In the genomic region with DNA sequence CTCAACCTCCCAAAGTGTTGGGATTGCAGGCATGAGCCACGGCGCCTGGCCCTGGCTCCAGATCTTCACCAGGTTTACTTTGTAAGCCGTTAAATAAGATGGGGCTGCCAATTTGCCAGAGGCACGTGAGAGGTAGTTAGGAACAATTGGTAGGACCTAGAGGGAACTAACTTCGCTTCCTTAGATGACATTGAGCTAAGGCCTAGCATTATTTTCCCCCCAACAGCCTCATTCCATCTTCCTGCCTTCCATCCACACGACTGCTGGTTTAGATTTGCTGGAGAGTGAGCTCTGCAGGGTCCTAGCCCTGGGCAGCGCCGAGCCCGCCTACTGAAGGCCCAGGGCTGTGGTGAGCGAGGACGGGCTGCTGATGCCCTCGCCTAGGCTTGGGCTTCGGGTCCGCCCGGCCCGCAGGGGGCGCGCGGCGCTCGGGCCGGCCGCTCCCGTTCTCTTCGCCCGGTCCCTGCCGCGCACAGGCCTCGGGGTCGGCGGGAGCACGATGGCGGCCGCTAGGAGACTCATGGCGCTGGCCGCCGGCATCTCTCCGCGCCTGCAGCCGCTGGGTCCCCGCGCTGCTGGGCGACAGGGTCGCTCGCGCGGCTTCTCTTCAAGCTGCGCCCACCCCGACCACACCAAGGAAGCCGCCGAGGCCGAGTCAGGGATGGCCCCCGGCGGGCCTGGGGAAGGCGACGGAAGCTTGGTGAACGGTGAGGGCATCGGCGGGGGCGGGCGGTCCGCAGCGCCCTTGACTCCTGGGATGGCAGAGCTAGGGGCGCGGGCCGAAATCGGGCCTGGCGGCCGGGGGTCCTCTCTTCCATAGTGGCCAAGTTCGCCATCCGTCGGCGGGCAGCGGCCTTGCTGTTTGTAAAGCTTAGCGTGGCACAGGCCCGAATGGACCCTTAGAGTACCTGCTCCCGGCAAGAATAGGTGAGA, we compare ENCODE assay signal across 8 cellular contexts. TPM values are rescaled to one million over a fixed set of nuclear protein-coding genes. Genes with fewer than 3 reads are reported as not detected.
DNase-seq lines count a peak whose midpoint lies in the region; ATAC-seq, FAIRE-seq and TF ChIP-seq lines count a peak whose summit lies in the region.

No MANE protein-coding gene starts in this region.

- no peaks in the 10 kb centered on the region for H3K9me3 Mint-ChIP-seq in T-helper 1 cell treated with Interleukin-12 subunit alpha and Interleukin-12 subunit beta and Interleukin-4 antibody, amounts not matched to agents 30 μg/mL and 1 μg/mL, for 36 hours

- peak; percentile 94 for ATAC-seq in HG02610 (IDR thresholded peaks at IDR 0.05; ENCODE audit: unreplicated experiment)

- H3K27me3 Mint-ChIP-seq in T-helper 1 cell treated with Interleukin-12 subunit alpha and Interleukin-12 subunit beta and Interleukin-4 antibody, amounts not matched to agents 30 μg/mL and 1 μg/mL, for 36 hours (ENCODE audit: low read depth) = no peaks in the 10 kb centered on the region

- peak; percentile 82 for TF ChIP-seq POLR2A in GM12891 (IDR thresholded peaks at IDR 0.05; ENCODE audit: low read depth, low read length)

- H3K4me1 Mint-ChIP-seq in T-helper 1 cell treated with Interleukin-12 subunit alpha and Interleukin-12 subunit beta and Interleukin-4 antibody, amounts not matched to agents 30 μg/mL and 1 μg/mL, for 36 hours (ENCODE audit: low read depth) = peaks cover 32% of the 10 kb centered on the region

- DNase-seq in GM12891 (ENCODE audit: insufficient read length, low spot score) (peak; percentile 96), NCI-H1092 (lab: John Stamatoyannopoulos, UW) (peak; percentile 49), anterior cingulate cortex (lab: John Stamatoyannopoulos, UW) (peak in 56 of 58 donors; percentile 10 to 83 (median 63)), hepatic stellate cell (ENCODE audit: low spot score) (peak; percentile 95), retina (peak; percentile 93), cortex of kidney (lab: John Stamatoyannopoulos, UW) (no peak)

- peak overlapping the region; percentile 79 for H3K27ac Mint-ChIP-seq in T-helper 1 cell treated with Interleukin-12 subunit alpha and Interleukin-12 subunit beta and Interleukin-4 antibody, amounts not matched to agents 30 μg/mL and 1 μg/mL, for 36 hours

- H3K4me3 Mint-ChIP-seq in T-helper 1 cell treated with Interleukin-12 subunit alpha and Interleukin-12 subunit beta and Interleukin-4 antibody, amounts not matched to agents 30 μg/mL and 1 μg/mL, for 36 hours = peak overlapping the region; percentile 91

- H3K36me3 Mint-ChIP-seq in T-helper 1 cell treated with Interleukin-12 subunit alpha and Interleukin-12 subunit beta and Interleukin-4 antibody, amounts not matched to agents 30 μg/mL and 1 μg/mL, for 36 hours (ENCODE audit: low read depth) = peaks cover 30% of the 10 kb centered on the region

- peak; percentile 95 for FAIRE-seq in GM12891 (lab: Jason Lieb, UNC)

TF ChIP-seq in GM12891, 5 proteins besides CTCF, POLR2A, EP300 and RAD21:
- TF ChIP-seq PAX5 (IDR thresholded peaks at IDR 0.05; ENCODE audit: insufficient read depth, low read length, severe bottlenecking) (no peak), POLR2AphosphoS5 (IDR thresholded peaks at IDR 0.05; ENCODE audit: low read depth, low read length) (peak; percentile 61; the same call in 1 of the 2 replicates), TAF1 (IDR thresholded peaks at IDR 0.05; ENCODE audit: low read depth, low read length) (peak; percentile 92), POU2F2 (IDR thresholded peaks at IDR 0.05; ENCODE audit: low read depth, low read length) (peak; percentile 77), SPI1 (IDR thresholded peaks at IDR 0.05; ENCODE audit: low read depth, low read length) (no peak)

RNA-seq across cellular contexts. Expression of a gene that starts 21.9 kb away (rescaled TPM):
- 31.0 TPM for polyA plus RNA-seq in GM12891 (2012; ENCODE audit: low read depth, missing spikeins)

RNA-seq across cellular contexts. Expression of a gene that starts 43.1 kb away (rescaled TPM):
- 39.9 TPM for polyA plus RNA-seq in GM12891 (2012; ENCODE audit: low read depth, missing spikeins)
